9 cellular contexts compared by ENCODE assay signal in the genomic region with DNA sequence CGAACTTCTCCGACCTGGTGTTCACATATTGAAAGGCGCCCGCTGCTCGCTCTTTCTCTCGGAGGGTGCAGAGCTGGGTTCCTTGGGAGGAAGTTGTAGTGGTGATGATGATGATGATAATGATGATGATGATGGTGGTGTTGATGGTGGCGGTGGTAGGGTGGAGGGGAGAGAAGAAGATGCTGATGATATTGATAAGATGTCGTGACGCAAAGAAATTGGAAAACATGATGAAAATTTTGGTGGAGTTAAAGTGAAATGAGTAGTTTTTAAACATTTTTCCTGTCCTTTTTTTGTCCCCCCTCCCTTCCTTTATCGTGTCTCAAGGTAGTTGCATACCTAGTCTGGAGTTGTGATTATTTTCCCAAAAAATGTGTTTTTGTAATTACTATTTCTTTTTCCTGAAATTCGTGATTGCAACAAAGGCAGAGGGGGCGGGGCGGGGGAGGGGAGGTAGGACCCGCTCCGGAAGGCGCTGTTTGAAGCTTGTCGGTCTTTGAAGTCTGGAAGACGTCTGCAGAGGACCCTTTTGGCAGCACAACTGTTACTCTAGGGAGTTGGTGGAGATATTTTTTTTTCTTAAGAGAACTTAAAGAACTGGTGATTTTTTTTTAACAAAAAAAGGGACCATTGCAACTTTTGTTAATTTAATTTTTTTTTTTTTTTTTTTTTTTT. TPM values are rescaled to one million over a fixed set of nuclear protein-coding genes. Genes with fewer than 3 reads are reported as not detected.
DNase-seq lines count a peak whose midpoint lies in the region; ATAC-seq and TF ChIP-seq lines count a peak whose summit lies in the region.
"Had no signal": no experiment of that assay in that cellular context is flagged by ENCODE, and none has a peak within 500 bp of the region (broad histone marks: within the 10 kb centered on the region; RNA-seq: fewer than 3 reads in every experiment).

No MANE protein-coding gene starts in this region.

- DNase-seq in A172 (ENCODE audit: low spot score): peak; percentile 46
- DNase-seq in GM23248: no peak
- peak; percentile 42 for DNase-seq in WERI-Rb-1
- no peak for DNase-seq in NCI-H446 treated with DMSO at 0.1 percent for 48 hours (lab: John Stamatoyannopoulos, UW)
- no peak for DNase-seq in NCI-H446 (lab: John Stamatoyannopoulos, UW)
- DNase-seq: activated CD8-positive, alpha-beta memory T cell treated with anti-CD3 and anti-CD28 coated beads for 24 hours had no signal

- no peak overlapping the region for H3K9ac ChIP-seq in GM23248

- TF ChIP-seq CTCF in WERI-Rb-1 (IDR thresholded peaks at IDR 0.05; ENCODE audit: low read depth, low read length): no peak

- in situ Hi-C loops in GM23248 (cut with MboI): no loop called here

- H3K9me3 ChIP-seq in GM23248 (ENCODE audit: low read depth) (no peaks in the 10 kb centered on the region), WERI-Rb-1 (ENCODE audit: severe bottlenecking) (no peaks in the 10 kb centered on the region), iPS-18c (ENCODE audit: control insufficient read depth, insufficient read depth, low read length) (peaks cover 2% of the 10 kb centered on the region)

- no peaks in the 10 kb centered on the region for H3K36me3 ChIP-seq in GM23248 (ENCODE audit: low read depth)
- peaks cover 46% of the 10 kb centered on the region for H3K36me3 ChIP-seq in WERI-Rb-1

- no peaks in the 10 kb centered on the region for H3K9me2 ChIP-seq in GM23248 (ENCODE audit: insufficient read depth)

- H3K27ac ChIP-seq in GM23248 (no peak overlapping the region), WERI-Rb-1 (peak overlapping the region; percentile 98)

- no peaks in the 10 kb centered on the region for H3F3A ChIP-seq in GM23248 (ENCODE audit: insufficient read depth)

- H3K4me3 ChIP-seq in GM23248 (0 out of 2 replicates have a peak overlapping the region, but pooled peaks have one; percentile 13), WERI-Rb-1 (ENCODE audit: low read depth, low read length) (peak overlapping the region; percentile 63), iPS-18c (ENCODE audit: insufficient read depth, low read depth, low read length) (peak overlapping the region; percentile 94)

- no peaks in the 10 kb centered on the region for H3K4me1 ChIP-seq in GM23248 (ENCODE audit: insufficient read depth)

- H4K20me1 ChIP-seq in GM23248 (ENCODE audit: insufficient read depth): no peaks in the 10 kb centered on the region

- 7 to 10% methylated on average over 18 of the region's 18 CpGs for WGBS in GM23248 (ENCODE audit: low coverage in 1 of 2, low lambda C conversion rate in 2 of 2, missing lambda C conversion rate in 2 of 2), 2 experiments

- H3K27me3 ChIP-seq in GM23248 (replicated peaks; ENCODE audit: insufficient read depth) (peaks cover 44% of the 10 kb centered on the region), WERI-Rb-1 (ENCODE audit: insufficient read depth, low read depth, severe bottlenecking) (no peaks in the 10 kb centered on the region)

- H3K79me2 ChIP-seq in GM23248 (ENCODE audit: insufficient read depth): no peaks in the 10 kb centered on the region

- no peak for ATAC-seq in HG03378 (IDR thresholded peaks at IDR 0.05; ENCODE audit: unreplicated experiment)
- ATAC-seq in GM19035 (IDR thresholded peaks at IDR 0.05; ENCODE audit: unreplicated experiment): no peak

- peak overlapping the region; percentile 45 for H2AFZ ChIP-seq in GM23248

- no peak overlapping the region for H3K4me2 ChIP-seq in GM23248 (ENCODE audit: unreplicated experiment)

RNA-seq across cellular contexts. Expression of a gene that starts 2.0 kb away (rescaled TPM):
- 11.2 and 11.9 TPM in 2 replicates for total RNA-seq in A172 (2014; rRNA removed; shearing (Covaris generic))
- total RNA-seq in GM23248 (2014; rRNA removed; shearing (Covaris generic)): under 0.01 and 0.13 TPM in 2 replicates
- 0.08 and 0.13 TPM in 2 replicates for polyA plus RNA-seq in GM23248 (2016; fragmentation: Nextera tagmentation; extraction: Ambion mirVana)

Comparison
In these comparisons a context has a peak if more than half of its experiments do, and no peak if none do; other contexts are left out.
1. DNase-seq: peak in A172 (single experiment) and WERI-Rb-1 (single experiment); none in GM23248 (single experiment), NCI-H446 treated with DMSO at 0.1 percent for 48 hours (single experiment) and NCI-H446 (0 of 2).
2. H3K4me3 ChIP-seq: peak in every context shown above with its lines; median percentile 94 in iPS-18c; 63 in WERI-Rb-1; 13 in GM23248.
3. RNA of a gene that starts 2.0 kb away (total RNA-seq): 11.2 to 11.9 TPM in A172; under 0.01 to 0.13 TPM in GM23248; every median in the first group is over 10 times any median in the second.